23 cellular contexts compared by ENCODE assay signal in the genomic region with DNA sequence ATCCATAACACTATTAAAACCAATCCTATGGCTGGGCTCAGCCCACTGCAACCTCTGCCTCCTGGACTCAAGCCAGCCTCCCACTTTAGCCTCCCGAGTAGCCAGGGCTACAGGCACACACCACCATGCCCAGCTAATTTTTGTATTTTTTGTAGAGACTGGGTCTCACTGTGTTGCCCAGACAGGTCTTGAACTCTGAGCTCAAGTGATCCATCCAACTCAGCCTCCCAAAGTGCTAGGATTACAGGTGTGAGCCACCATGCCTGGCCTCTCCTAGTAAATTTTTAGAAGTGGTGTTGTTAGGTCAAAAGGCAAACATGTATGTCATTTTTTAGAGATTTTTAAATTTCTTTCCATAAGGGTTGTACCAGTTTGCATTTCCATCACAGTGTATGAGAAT. TPM values are rescaled to one million over a fixed set of nuclear protein-coding genes. Genes with fewer than 3 reads are reported as not detected.
DNase-seq lines count a peak whose midpoint lies in the region; ATAC-seq and TF ChIP-seq lines count a peak whose summit lies in the region.
"Had no signal": no experiment of that assay in that cellular context is flagged by ENCODE, and none has a peak within 500 bp of the region (broad histone marks: within the 10 kb centered on the region; RNA-seq: fewer than 3 reads in every experiment).

No MANE protein-coding gene starts in this region.

- CTCF ChIA-PET in activated CD8-positive, alpha-beta memory T cell treated with anti-CD3 and anti-CD28 coated beads, Interleukin-2, amount 10 ng/mL, durations not matched to agents 7 days and 5 days (lab: Charles Lee) = no interaction called here

- H3K27me3 ChIP-seq in upper lobe of right lung = no peaks in the 10 kb centered on the region
- H3K27me3 ChIP-seq: BLaER1 had no signal

- peak; percentile 33 for DNase-seq in cardiac septum (ENCODE audit: low spot score)
- no peak for DNase-seq in left ventricle myocardium superior
- peak; percentile 36 for DNase-seq in chondrocyte (ENCODE audit: low spot score)
- peak; percentile 44 for DNase-seq in posterior vena cava (ENCODE audit: low spot score)
- peak; percentile 23 for DNase-seq in upper lobe of right lung
- DNase-seq in NCI-H1694 (lab: John Stamatoyannopoulos, UW) = no peak
- no peak for DNase-seq in activated CD8-positive, alpha-beta memory T cell treated with anti-CD3 and anti-CD28 coated beads, Interleukin-2, amount 10 ng/mL, durations not matched to agents 7 days and 5 days
- no peak for DNase-seq in ecto neural progenitor cell (ENCODE audit: low spot score)
- DNase-seq: Caco-2; CD4-positive, CD25-positive, alpha-beta regulatory T cell; CD8-positive, alpha-beta T cell; DMS153; DND-41; GM23248; H7; HCEC 1CT had no signal

- H3K27me3 Mint-ChIP-seq in chondrocyte (ENCODE audit: low read depth) = no peaks in the 10 kb centered on the region
- no peaks in the 10 kb centered on the region for H3K27me3 Mint-ChIP-seq in activated CD8-positive, alpha-beta memory T cell treated with anti-CD3 and anti-CD28 coated beads, Interleukin-2, amount 10 ng/mL, durations not matched to agents 7 days and 5 days
- H3K27me3 Mint-ChIP-seq: B cell; CD4-positive, CD25-positive, alpha-beta regulatory T cell had no signal

- H3K9me3 Mint-ChIP-seq in chondrocyte (ENCODE audit: low read depth) = no peaks in the 10 kb centered on the region
- H3K9me3 Mint-ChIP-seq in activated CD8-positive, alpha-beta memory T cell treated with anti-CD3 and anti-CD28 coated beads, Interleukin-2, amount 10 ng/mL, durations not matched to agents 7 days and 5 days (ENCODE audit: low read depth) = no peaks in the 10 kb centered on the region
- H3K9me3 Mint-ChIP-seq: CD8-positive, alpha-beta T cell had no signal

- no peaks in the 10 kb centered on the region for H3K36me3 ChIP-seq in upper lobe of right lung
- H3K36me3 ChIP-seq: BLaER1 had no signal

- H3K4me1 ChIP-seq in upper lobe of right lung = no peaks in the 10 kb centered on the region
- H3K4me1 ChIP-seq: BLaER1, Caco-2 had no signal

- no peaks in the 10 kb centered on the region for H3K36me3 Mint-ChIP-seq in chondrocyte (ENCODE audit: low read depth)
- H3K36me3 Mint-ChIP-seq in activated CD8-positive, alpha-beta memory T cell treated with anti-CD3 and anti-CD28 coated beads, Interleukin-2, amount 10 ng/mL, durations not matched to agents 7 days and 5 days = peaks cover 1% of the 10 kb centered on the region
- H3K36me3 Mint-ChIP-seq: CD4-positive, CD25-positive, alpha-beta regulatory T cell; CD8-positive, alpha-beta T cell had no signal

- no peak for ATAC-seq in left ventricle myocardium superior
- ATAC-seq in upper lobe of right lung = no peak
- ATAC-seq in activated CD8-positive, alpha-beta memory T cell treated with anti-CD3 and anti-CD28 coated beads, Interleukin-2, amount 10 ng/mL, durations not matched to agents 7 days and 5 days = no peak
- ATAC-seq: CD8-positive, alpha-beta T cell; GM12878 had no signal

- H3K4me3 ChIP-seq in upper lobe of right lung = no peak overlapping the region
- H3K4me3 ChIP-seq: BLaER1, GM12878, GM23248 had no signal

- no peak overlapping the region for H3K4me3 Mint-ChIP-seq in chondrocyte (ENCODE audit: unreplicated experiment)
- no peak overlapping the region for H3K4me3 Mint-ChIP-seq in activated CD8-positive, alpha-beta memory T cell treated with anti-CD3 and anti-CD28 coated beads, Interleukin-2, amount 10 ng/mL, durations not matched to agents 7 days and 5 days
- H3K4me3 Mint-ChIP-seq: B cell; CD4-positive, CD25-positive, alpha-beta regulatory T cell; CD8-positive, alpha-beta T cell had no signal

- H3K27ac ChIP-seq in upper lobe of right lung = no peak overlapping the region
- H3K27ac ChIP-seq: BLaER1, C4-2B, GM23248 had no signal

- H3K27ac Mint-ChIP-seq in chondrocyte (ENCODE audit: unreplicated experiment) = peak overlapping the region; percentile 24
- H3K27ac Mint-ChIP-seq in activated CD8-positive, alpha-beta memory T cell treated with anti-CD3 and anti-CD28 coated beads, Interleukin-2, amount 10 ng/mL, durations not matched to agents 7 days and 5 days = no peak overlapping the region
- H3K27ac Mint-ChIP-seq: B cell; CD4-positive, CD25-positive, alpha-beta regulatory T cell; CD8-positive, alpha-beta T cell had no signal

- peaks cover 19% of the 10 kb centered on the region for H3K4me1 Mint-ChIP-seq in chondrocyte (ENCODE audit: low read depth)
- no peaks in the 10 kb centered on the region for H3K4me1 Mint-ChIP-seq in activated CD8-positive, alpha-beta memory T cell treated with anti-CD3 and anti-CD28 coated beads, Interleukin-2, amount 10 ng/mL, durations not matched to agents 7 days and 5 days
- H3K4me1 Mint-ChIP-seq: B cell; CD4-positive, CD25-positive, alpha-beta regulatory T cell had no signal

- TF ChIP-seq CTCF in chondrocyte (IDR thresholded peaks at IDR 0.05) (no peak), upper lobe of right lung (IDR thresholded peaks at IDR 0.05) (no peak)

- no peaks in the 10 kb centered on the region for H3K9me3 ChIP-seq in upper lobe of right lung
- H3K9me3 ChIP-seq: BLaER1, Caco-2 had no signal

- intact Hi-C loops in cardiac septum (cut with DNase I) = no loop called here
- intact Hi-C loops in left ventricle myocardium superior (cut with micrococcal nuclease) = no loop called here
- intact Hi-C loops in posterior vena cava (cut with DNase I) = no loop called here
- intact Hi-C loops in upper lobe of right lung (cut with DNase I) = no loop called here

RNA-seq across cellular contexts. Expression of gene F2, which starts 14.2 kb away (rescaled TPM):
- total RNA-seq in cardiac septum (not detected), left ventricle myocardium superior (not detected), chondrocyte (0.25 TPM in 1 of 3 replicates, not detected in the others), posterior vena cava (not detected), upper lobe of right lung (not detected)
- total RNA-seq in activated CD8-positive, alpha-beta memory T cell treated with anti-CD3 and anti-CD28 coated beads, Interleukin-2, amount 10 ng/mL, durations not matched to agents 7 days and 5 days = not detected
- total RNA-seq: A172; A673; B cell; CD4-positive, CD25-positive, alpha-beta regulatory T cell; CD8-positive, alpha-beta T cell; GM23248; H1; H7 had no signal

RNA-seq across cellular contexts. Expression of gene ZNF408, which starts 32.4 kb away (rescaled TPM):
- total RNA-seq in cardiac septum (6.7 TPM), left ventricle myocardium superior (7.1 TPM), chondrocyte (12.3 to 15.5 TPM (median 14.6 TPM) in 3 replicates), posterior vena cava (1 to 10 TPM; 5.4 to 5.7 TPM), upper lobe of right lung (9.3 TPM)
- total RNA-seq in activated CD8-positive, alpha-beta memory T cell treated with anti-CD3 and anti-CD28 coated beads, Interleukin-2, amount 10 ng/mL, durations not matched to agents 7 days and 5 days = 10 to 100 TPM; 12.6 to 15.0 TPM

RNA-seq across cellular contexts. Expression of gene ARHGAP1, which starts 32.8 kb away (rescaled TPM):
- total RNA-seq in cardiac septum = 152 TPM
- total RNA-seq in left ventricle myocardium superior = 65.2 TPM
- total RNA-seq in chondrocyte = 109 to 163 TPM (median 155 TPM) in 3 replicates
- total RNA-seq in posterior vena cava = 100 to 1,000 TPM; 265 to 283 TPM
- total RNA-seq in upper lobe of right lung = 62.8 TPM
- total RNA-seq in activated CD8-positive, alpha-beta memory T cell treated with anti-CD3 and anti-CD28 coated beads, Interleukin-2, amount 10 ng/mL, durations not matched to agents 7 days and 5 days = 10 to 100 TPM; 61.9 to 68.5 TPM

Comparison
In these comparisons a context has a peak if more than half of its experiments do, and no peak if none do; other contexts are left out.
1. DNase-seq: peak in cardiac septum (single experiment), chondrocyte (single experiment), posterior vena cava (single experiment) and upper lobe of right lung (single experiment); none in left ventricle myocardium superior (single experiment), NCI-H1694 (single experiment), activated CD8-positive, alpha-beta memory T cell treated with anti-CD3 and anti-CD28 coated beads, Interleukin-2, amount 10 ng/mL, durations not matched to agents 7 days and 5 days (single experiment) and ecto neural progenitor cell (single experiment).